Comparison of ENCODE assay signal across 16 cellular contexts in genomic region chr2:190805843-190806242, GRCh38.
DNase-seq lines count a peak whose midpoint lies in the region; ATAC-seq and TF ChIP-seq lines count a peak whose summit lies in the region.
"Had no signal": no experiment of that assay in that cellular context is flagged by ENCODE, and none has a peak within 500 bp of the region (broad histone marks: within the 10 kb centered on the region; RNA-seq: fewer than 3 reads in every experiment).

No MANE protein-coding gene starts in this region.

- no peaks in the 10 kb centered on the region for H4K20me1 ChIP-seq in BLaER1 treated with 17β-estradiol and CSF1 and Interleukin-3, amounts not matched to agents 10 nM and 100 nM
- H4K20me1 ChIP-seq in Loucy (ENCODE audit: insufficient read depth, low read length, poor library complexity, severe bottlenecking), result no peaks in the 10 kb centered on the region

- H3K9me3 ChIP-seq in BE2C (no peaks in the 10 kb centered on the region), Loucy (ENCODE audit: insufficient read depth, low read depth, low read length) (no peaks in the 10 kb centered on the region)
- H3K9me3 ChIP-seq in BLaER1 treated with 17β-estradiol and CSF1 and Interleukin-3, amounts not matched to agents 10 nM and 100 nM (replicated peaks in 1 of 11), result no peaks in the 10 kb centered on the region
- H3K9me3 ChIP-seq: HAP-1 had no signal

- ATAC-seq in GM18505 (IDR thresholded peaks at IDR 0.05; ENCODE audit: unreplicated experiment), result no peak

- H3K4me2 ChIP-seq in BLaER1 treated with 17β-estradiol and CSF1 and Interleukin-3, amounts not matched to agents 10 nM and 100 nM, result peak overlapping the region in 7 of 11 experiments; percentile 23 to 58 (median 41); a peak in 11 of 22 replicates
- no peak overlapping the region for H3K4me2 ChIP-seq in Loucy (ENCODE audit: low read depth, low read length, poor library complexity, severe bottlenecking)

- peaks cover 39% of the 10 kb centered on the region for H3K4me1 ChIP-seq in BE2C
- H3K4me1 ChIP-seq in BLaER1 treated with 17β-estradiol and CSF1 and Interleukin-3, amounts not matched to agents 10 nM and 100 nM, result peaks cover 13 to 34% (median 28%) of the 10 kb centered on the region in 10 experiments; a peak in 19 of 20 replicates
- H3K4me1 ChIP-seq in Loucy (ENCODE audit: insufficient read depth, low read length, poor library complexity, severe bottlenecking), result peaks cover 9% of the 10 kb centered on the region
- H3K4me1 ChIP-seq: HAP-1 had no signal

- no peak for TF ChIP-seq CTCF in BE2C (IDR thresholded peaks at IDR 0.05; ENCODE audit: low read depth, low read length)
- TF ChIP-seq CTCF in Loucy (conservative IDR thresholded peaks at IDR 0.05; ENCODE audit: low read length), result no peak

- H3K27ac ChIP-seq in BLaER1 treated with 17β-estradiol and CSF1 and Interleukin-3, amounts not matched to agents 10 nM and 100 nM, result peak overlapping the region in 1 of 11 experiments; percentile 24; a peak in 1 of 22 replicates
- H3K27ac ChIP-seq: GM23248 had no signal

- H3F3A ChIP-seq in Loucy (ENCODE audit: low read depth), result no peaks in the 10 kb centered on the region

- H3K27me3 ChIP-seq in BE2C, result no peaks in the 10 kb centered on the region
- no peaks in the 10 kb centered on the region for H3K27me3 ChIP-seq in BLaER1 treated with 17β-estradiol and CSF1 and Interleukin-3, amounts not matched to agents 10 nM and 100 nM
- no peaks in the 10 kb centered on the region for H3K27me3 ChIP-seq in Loucy (ENCODE audit: insufficient read depth, low read length, poor library complexity, severe bottlenecking)

- H3K4me3 ChIP-seq in BE2C (ENCODE audit: low read depth, low read length), result no peak overlapping the region
- no peak overlapping the region for H3K4me3 ChIP-seq in BLaER1 treated with 17β-estradiol and CSF1 and Interleukin-3, amounts not matched to agents 10 nM and 100 nM
- H3K4me3 ChIP-seq in Loucy (ENCODE audit: low read length, poor library complexity, severe bottlenecking), result no peak overlapping the region
- H3K4me3 ChIP-seq: GM23248, HAP-1 had no signal

- 0 out of 2 replicates have a peak overlapping the region, but pooled peaks have one; percentile 6 for H2AFZ ChIP-seq in Loucy (ENCODE audit: low read length)
- H2AFZ ChIP-seq: GM23248 had no signal

- no peaks in the 10 kb centered on the region for H3K36me3 ChIP-seq in BE2C
- no peaks in the 10 kb centered on the region for H3K36me3 ChIP-seq in BLaER1 treated with 17β-estradiol and CSF1 and Interleukin-3, amounts not matched to agents 10 nM and 100 nM
- no peaks in the 10 kb centered on the region for H3K36me3 ChIP-seq in Loucy (ENCODE audit: insufficient read depth, low read length)
- H3K36me3 ChIP-seq: HAP-1 had no signal

- DNase-seq in BE2C (peak; percentile 65), fibroblast of peridontal ligament (ENCODE audit: extremely low read depth) (peak; percentile 29), GOT3 (lab: John Stamatoyannopoulos, UW) (no peak)
- DNase-seq: C1 segment of cervical spinal cord; Calu3; CD4-positive, alpha-beta memory T cell; COR-L47; DMS53; DMS79 treated with DMSO at 0.1 percent for 48 hours; GF-D8; GM23248; HFFc6 had no signal

- H3K79me2 ChIP-seq in Loucy (ENCODE audit: insufficient read depth, low read length), result no peaks in the 10 kb centered on the region

- H3K9ac ChIP-seq in BLaER1 treated with 17β-estradiol and CSF1 and Interleukin-3, amounts not matched to agents 10 nM and 100 nM, result no peak overlapping the region
- no peak overlapping the region for H3K9ac ChIP-seq in Loucy (ENCODE audit: low read depth, low read length, poor library complexity, severe bottlenecking)
- H3K9ac ChIP-seq: GM23248 had no signal

- TF ChIP-seq POLR2A in GM18505 (IDR thresholded peaks at IDR 0.05; ENCODE audit: borderline replicate concordance, extremely low read depth, insufficient read depth, insufficient read length), result no peak

- no peaks in the 10 kb centered on the region for H3K9me2 ChIP-seq in Loucy (replicated peaks; ENCODE audit: low read depth, low read length)
